Comparison of ENCODE assay signal across 17 cellular contexts in genomic region chr18:9029131-9029530, GRCh38.
"Had no signal": no experiment of that assay in that cellular context is flagged by ENCODE, and none has a peak within 500 bp of the region (broad histone marks: within the 10 kb centered on the region; RNA-seq: fewer than 3 reads in every experiment).

No MANE protein-coding gene starts in this region.

- H3K27ac ChIP-seq: epithelial cell of prostate, hepatocyte, left ventricle myocardium inferior, prostate gland, upper lobe of left lung had no signal

- H3K79me2 ChIP-seq: hepatocyte had no signal

- H3K4me1 ChIP-seq: left ventricle myocardium inferior, prostate gland, upper lobe of left lung had no signal

- H3K4me2 ChIP-seq: hepatocyte had no signal

- H2AFZ ChIP-seq: hepatocyte had no signal

- H3K36me3 ChIP-seq: left ventricle myocardium inferior, prostate gland, upper lobe of left lung had no signal

- H3K27me3 ChIP-seq: hepatocyte, upper lobe of left lung had no signal

- H3K4me3 ChIP-seq: hepatocyte, left ventricle myocardium inferior, prostate gland, upper lobe of left lung had no signal

- DNase-seq: activated CD4-positive, alpha-beta T cell treated with anti-CD3 and anti-CD28 coated beads for 4 hours; activated CD8-positive, alpha-beta memory T cell treated with anti-CD3 and anti-CD28 coated beads, Interleukin-2, amount 50 U/mL, for 4 hours; activated CD8-positive, alpha-beta T cell treated with anti-CD3 and anti-CD28 coated beads, Interleukin-2, amount 10 ng/mL, durations not matched to agents 7 days and 5 days; activated gamma-delta T cell; activated T-cell treated with anti-CD3 and anti-CD28 coated beads, Interleukin-2, amount 50 U/mL, for 72 hours; amniotic stem cell; dermis blood vessel endothelial cell; effector memory CD8-positive, alpha-beta T cell; kidney; left ventricle myocardium inferior; nephron progenitor cell; right cardiac atrium; small intestine; upper lobe of left lung had no signal

- H3K9me3 ChIP-seq: left ventricle myocardium inferior, prostate gland, upper lobe of left lung had no signal
